In the genomic region with DNA sequence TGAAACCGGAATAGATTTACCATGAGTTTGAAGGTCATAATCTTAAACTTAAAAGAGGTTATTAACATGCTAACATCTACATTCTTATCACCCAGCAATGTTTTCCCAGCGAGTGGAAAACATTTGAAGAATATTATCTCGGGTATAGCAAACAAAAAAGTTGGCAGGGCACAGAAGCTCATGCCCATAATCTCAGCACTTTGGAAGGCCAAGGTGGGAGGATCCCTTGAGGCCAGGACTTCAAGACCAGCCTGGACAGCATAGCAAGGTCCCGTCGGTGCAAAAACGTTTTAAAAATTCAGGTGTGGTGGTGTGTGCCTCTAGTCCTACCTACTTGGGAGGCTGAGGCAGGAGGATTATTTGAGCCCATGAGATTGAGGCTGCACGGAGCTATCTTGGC, we compare ENCODE assay signal across 20 cellular contexts.
"Had no signal": no experiment of that assay in that cellular context is flagged by ENCODE, and none has a peak within 500 bp of the region (broad histone marks: within the 10 kb centered on the region; RNA-seq: fewer than 3 reads in every experiment).

No MANE protein-coding gene starts in this region.

- H3K27ac Mint-ChIP-seq: IgD-negative memory B cell had no signal

- H3K4me2 ChIP-seq: KMS-11, SK-N-SH had no signal

- DNase-seq: Kasumi-1, MM.1S, NCI-H1092 treated with DMSO at 0.1 percent for 48 hours, NCI-H1436, NCI-H187, NCI-H2029, NCI-H2081 treated with DMSO at 0.1 percent for 48 hours, NCI-H2171, NCI-H226, NCI-H446, NCI-H510A, NCI-H524 treated with DMSO at 0.1 percent for 48 hours, NCI-H69, NCI-H774, RPMI8226, SHP77, SK-N-SH had no signal

- H3K9ac ChIP-seq: KMS-11, SK-N-SH had no signal

- H3K27me3 Mint-ChIP-seq: IgD-negative memory B cell had no signal

- H3K27ac ChIP-seq: KMS-11 had no signal

- H3K9me3 ChIP-seq: SK-N-SH had no signal

- H3K36me3 Mint-ChIP-seq: IgD-negative memory B cell had no signal

- H3K4me3 Mint-ChIP-seq: IgD-negative memory B cell had no signal

- H3K4me1 Mint-ChIP-seq: IgD-negative memory B cell had no signal

- ATAC-seq: K562 had no signal

- H3K4me3 ChIP-seq: K562 had no signal
